ENCODE assay signal across 9 cellular contexts in genomic region chr16:4536391-4537106, GRCh38. TPM values are rescaled to one million over a fixed set of nuclear protein-coding genes. Genes with fewer than 3 reads are reported as not detected.
DNase-seq lines count a peak whose midpoint lies in the region; ATAC-seq and TF ChIP-seq lines count a peak whose summit lies in the region.
"Had no signal": no experiment of that assay in that cellular context is flagged by ENCODE, and none has a peak within 500 bp of the region (broad histone marks: within the 10 kb centered on the region; RNA-seq: fewer than 3 reads in every experiment).

No MANE protein-coding gene starts in this region.

- H3K27ac Mint-ChIP-seq in activated naive CD4-positive, alpha-beta T cell treated with anti-CD3 and anti-CD28 coated beads for 36 hours: no peak overlapping the region
- peak overlapping the region in 1 of 2 donors; percentile 46 for H3K27ac Mint-ChIP-seq in activated naive CD4-positive, alpha-beta T cell treated with anti-CD3 and anti-CD28 coated beads, Interleukin-2, amount 50 U/mL, for 72 hours
- H3K27ac Mint-ChIP-seq in activated T-helper 2 cell treated with anti-CD3 and anti-CD28 coated beads, Interferon-gamma antibody, Interleukin-2, Interleukin-4, amounts not matched to agents 10 μg/mL and 5 μg/mL and 100 μg/mL, durations not matched to agents 14 hours and 24 hours and 36 hours: peak overlapping the region; percentile 40

- H3K4me3 ChIP-seq in iPS-18c (ENCODE audit: insufficient read depth, low read depth, low read length) (peak overlapping the region; percentile 88; the same call in 1 of the 2 replicates), thoracic aorta (peak overlapping the region; percentile 89)

- peak overlapping the region; percentile 78 to 83 for H3K27ac ChIP-seq in thoracic aorta

- H3K9me3 Mint-ChIP-seq in activated naive CD4-positive, alpha-beta T cell treated with anti-CD3 and anti-CD28 coated beads for 36 hours: peaks cover 6% of the 10 kb centered on the region
- H3K9me3 Mint-ChIP-seq in activated naive CD4-positive, alpha-beta T cell treated with anti-CD3 and anti-CD28 coated beads, Interleukin-2, amount 50 U/mL, for 72 hours: peaks cover 0 to 6% of the 10 kb centered on the region in 2 donors
- peaks cover 16% of the 10 kb centered on the region for H3K9me3 Mint-ChIP-seq in activated T-helper 2 cell treated with anti-CD3 and anti-CD28 coated beads, Interferon-gamma antibody, Interleukin-2, Interleukin-4, amounts not matched to agents 10 μg/mL and 5 μg/mL and 100 μg/mL, durations not matched to agents 14 hours and 24 hours and 36 hours

- TF ChIP-seq CTCF in thoracic aorta (IDR thresholded peaks at IDR 0.05): no peak

- H3K4me1 Mint-ChIP-seq in activated naive CD4-positive, alpha-beta T cell treated with anti-CD3 and anti-CD28 coated beads for 36 hours (ENCODE audit: low read depth): peaks cover 45% of the 10 kb centered on the region
- peaks cover 38% of the 10 kb centered on the region for H3K4me1 Mint-ChIP-seq in activated T-helper 2 cell treated with anti-CD3 and anti-CD28 coated beads, Interferon-gamma antibody, Interleukin-2, Interleukin-4, amounts not matched to agents 10 μg/mL and 5 μg/mL and 100 μg/mL, durations not matched to agents 14 hours and 24 hours and 36 hours (ENCODE audit: low read depth)

- DNase-seq in activated naive CD4-positive, alpha-beta T cell treated with anti-CD3 and anti-CD28 coated beads for 36 hours: no peak
- DNase-seq in activated naive CD4-positive, alpha-beta T cell treated with anti-CD3 and anti-CD28 coated beads, Interleukin-2, amount 50 U/mL, for 72 hours (ENCODE audit: low spot score in 2 of 2): no peak
- no peak for DNase-seq in activated T-helper 2 cell treated with anti-CD3 and anti-CD28 coated beads, Interferon-gamma antibody, Interleukin-2, Interleukin-4, amounts not matched to agents 10 μg/mL and 5 μg/mL and 100 μg/mL, durations not matched to agents 14 hours and 24 hours and 36 hours (ENCODE audit: low spot score)
- DNase-seq in thoracic aorta (ENCODE audit: low spot score) (no peak), NCI-H2029 treated with DMSO at 0.1 percent for 48 hours (lab: John Stamatoyannopoulos, UW) (no peak), cerebellar nuclear complex (lab: John Stamatoyannopoulos, UW) (no peak)
- DNase-seq: NCI-H748 treated with DMSO at 0.1 percent for 48 hours had no signal

- H3K9me3 ChIP-seq in iPS-18c (ENCODE audit: control insufficient read depth, insufficient read depth, low read length) (peaks cover 6% of the 10 kb centered on the region), thoracic aorta (no peaks in the 10 kb centered on the region)

- H3K4me3 Mint-ChIP-seq in activated naive CD4-positive, alpha-beta T cell treated with anti-CD3 and anti-CD28 coated beads for 36 hours: peak overlapping the region; percentile 77
- H3K4me3 Mint-ChIP-seq in activated T-helper 2 cell treated with anti-CD3 and anti-CD28 coated beads, Interferon-gamma antibody, Interleukin-2, Interleukin-4, amounts not matched to agents 10 μg/mL and 5 μg/mL and 100 μg/mL, durations not matched to agents 14 hours and 24 hours and 36 hours (ENCODE audit: low read depth): peak overlapping the region; percentile 80

- H3K4me1 ChIP-seq in thoracic aorta (ENCODE audit: control insufficient read depth in 1 of 2, low read depth in 2 of 2): peaks cover 17 to 39% of the 10 kb centered on the region in 2 donors

- no peak for ATAC-seq in activated naive CD4-positive, alpha-beta T cell treated with anti-CD3 and anti-CD28 coated beads, Interleukin-2, amount 50 U/mL, for 72 hours
- ATAC-seq in thoracic aorta (ENCODE audit: insufficient number of reproducible peaks, low FRiP score, low read depth) (no peak), GM21723 (IDR thresholded peaks at IDR 0.05; ENCODE audit: unreplicated experiment) (no peak)

- no peaks in the 10 kb centered on the region for H3K27me3 ChIP-seq in thoracic aorta (replicated peaks; ENCODE audit: insufficient read depth)

- no peaks in the 10 kb centered on the region for H3K36me3 ChIP-seq in thoracic aorta

- peaks cover 9% of the 10 kb centered on the region for H3K36me3 Mint-ChIP-seq in activated naive CD4-positive, alpha-beta T cell treated with anti-CD3 and anti-CD28 coated beads for 36 hours (ENCODE audit: low read depth)
- H3K36me3 Mint-ChIP-seq in activated naive CD4-positive, alpha-beta T cell treated with anti-CD3 and anti-CD28 coated beads, Interleukin-2, amount 50 U/mL, for 72 hours: peaks cover 17 to 33% of the 10 kb centered on the region in 2 donors
- H3K36me3 Mint-ChIP-seq in activated T-helper 2 cell treated with anti-CD3 and anti-CD28 coated beads, Interferon-gamma antibody, Interleukin-2, Interleukin-4, amounts not matched to agents 10 μg/mL and 5 μg/mL and 100 μg/mL, durations not matched to agents 14 hours and 24 hours and 36 hours (ENCODE audit: low read depth): peaks cover 42% of the 10 kb centered on the region

- no peaks in the 10 kb centered on the region for H3K27me3 Mint-ChIP-seq in activated naive CD4-positive, alpha-beta T cell treated with anti-CD3 and anti-CD28 coated beads for 36 hours (ENCODE audit: low read depth)
- H3K27me3 Mint-ChIP-seq in activated T-helper 2 cell treated with anti-CD3 and anti-CD28 coated beads, Interferon-gamma antibody, Interleukin-2, Interleukin-4, amounts not matched to agents 10 μg/mL and 5 μg/mL and 100 μg/mL, durations not matched to agents 14 hours and 24 hours and 36 hours (ENCODE audit: low read depth): no peaks in the 10 kb centered on the region

- CTCF ChIA-PET in activated naive CD4-positive, alpha-beta T cell treated with anti-CD3 and anti-CD28 coated beads for 36 hours (lab: Charles Lee): interaction anchor here (0.7 to 1.3 kb wide), 5 partner anchors 15 to 59 kb away, joined by 3 to 10 read pairs (median 3); no protein-coding TSS in a partner anchor

- intact Hi-C loops in activated naive CD4-positive, alpha-beta T cell treated with anti-CD3 and anti-CD28 coated beads for 36 hours (cut with micrococcal nuclease): loop anchor here (5.0 to 10.0 kb wide), 3 partner anchors 124 to 558 kb away; partner anchors contain the start of genes EEF2KMT and PAM16
- intact Hi-C loops in activated T-helper 2 cell treated with anti-CD3 and anti-CD28 coated beads, Interferon-gamma antibody, Interleukin-2, Interleukin-4, amounts not matched to agents 10 μg/mL and 5 μg/mL and 100 μg/mL, durations not matched to agents 14 hours and 24 hours and 36 hours (cut with micrococcal nuclease): loop anchor here (2.0 to 5.0 kb wide), 4 partner anchors 30 to 141 kb away; partner anchors contain the start of gene CORO7

RNA-seq across cellular contexts. Expression of gene CDIP1, which starts 2.0 kb away (rescaled TPM):
- total RNA-seq in activated naive CD4-positive, alpha-beta T cell treated with anti-CD3 and anti-CD28 coated beads for 36 hours: 10 to 100 TPM; 31.9 to 35.7 TPM
- total RNA-seq in activated naive CD4-positive, alpha-beta T cell treated with anti-CD3 and anti-CD28 coated beads, Interleukin-2, amount 50 U/mL, for 72 hours: 10 to 100 TPM; 27.5 to 32.9 TPM
- total RNA-seq in activated T-helper 2 cell treated with anti-CD3 and anti-CD28 coated beads, Interferon-gamma antibody, Interleukin-2, Interleukin-4, amounts not matched to agents 10 μg/mL and 5 μg/mL and 100 μg/mL, durations not matched to agents 14 hours and 24 hours and 36 hours: 46.0 and 47.9 TPM in 2 replicates
- total RNA-seq in thoracic aorta: 10 to 100 TPM; 33.2 to 33.5 TPM

RNA-seq across cellular contexts. Expression of gene C16orf96, which starts 19.6 kb away (rescaled TPM):
- total RNA-seq in activated naive CD4-positive, alpha-beta T cell treated with anti-CD3 and anti-CD28 coated beads for 36 hours: under 1 TPM; 0.07 to 0.30 TPM
- under 1 TPM; 0.05 to 0.19 TPM for total RNA-seq in activated naive CD4-positive, alpha-beta T cell treated with anti-CD3 and anti-CD28 coated beads, Interleukin-2, amount 50 U/mL, for 72 hours
- total RNA-seq in activated T-helper 2 cell treated with anti-CD3 and anti-CD28 coated beads, Interferon-gamma antibody, Interleukin-2, Interleukin-4, amounts not matched to agents 10 μg/mL and 5 μg/mL and 100 μg/mL, durations not matched to agents 14 hours and 24 hours and 36 hours: 0.05 TPM in 1 of 2 replicates, not detected in the other
- not detected for total RNA-seq in thoracic aorta
